In the genomic region with DNA sequence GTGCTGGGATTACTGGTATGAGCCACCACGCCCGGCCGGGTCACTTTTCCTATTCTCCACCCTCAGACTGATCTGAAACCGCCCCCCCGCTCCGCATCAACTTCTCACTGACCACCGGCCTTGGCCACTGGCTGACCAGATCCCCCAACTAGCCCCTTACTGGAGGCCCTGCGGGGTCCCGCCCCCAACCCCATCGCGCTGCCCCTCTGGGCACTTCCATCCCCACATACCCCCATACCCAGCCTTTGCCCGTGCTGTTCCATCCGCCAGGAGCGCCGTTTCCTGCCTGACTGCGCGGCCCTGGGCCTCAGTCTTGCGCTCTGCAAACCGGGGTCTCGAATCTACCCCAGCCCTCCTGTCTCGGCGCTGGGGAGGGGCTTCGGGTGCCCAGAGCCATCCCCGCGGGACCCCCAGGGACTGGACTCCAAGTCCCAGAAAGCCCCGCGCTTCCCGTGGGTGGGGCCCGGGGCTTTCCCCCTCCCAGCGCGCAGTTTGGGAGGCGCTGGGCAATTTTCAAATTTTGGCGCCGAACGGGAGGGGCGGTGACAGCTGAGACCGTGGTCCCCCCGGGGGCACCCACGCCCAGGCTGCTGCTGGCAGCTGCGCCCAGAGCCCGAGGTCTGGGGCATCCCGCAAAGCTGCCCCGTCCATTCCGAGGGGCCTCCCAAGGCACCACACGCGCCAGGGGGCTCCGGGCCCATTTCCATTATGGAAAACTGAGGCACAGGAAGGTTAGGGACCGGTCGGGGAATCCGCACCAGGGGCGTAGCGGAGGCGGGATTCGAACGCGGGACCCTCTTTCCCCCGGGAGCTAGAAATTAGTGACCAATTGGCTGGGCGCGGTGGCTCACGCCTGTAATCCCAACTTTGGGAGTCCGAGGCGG, we compare ENCODE assay signal across 8 cellular contexts. TPM values are rescaled to one million over a fixed set of nuclear protein-coding genes. Genes with fewer than 3 reads are reported as not detected.
DNase-seq lines count a peak whose midpoint lies in the region; ATAC-seq and TF ChIP-seq lines count a peak whose summit lies in the region.

No MANE protein-coding gene starts in this region.

- intact Hi-C loops in CD14-positive monocyte (cut with micrococcal nuclease), result loop anchor here in 1 of 2 donors (10.0 kb wide), 1 partner anchor 283 kb away; a partner anchor contains a TSS

- no peak for TF ChIP-seq POLR2A in Peyer's patch (IDR thresholded peaks at IDR 0.05)

- DNase-seq in CD14-positive monocyte (ENCODE audit: low spot score), result no peak
- DNase-seq in Peyer's patch, result peak; percentile 31 to 67 (median 57)
- peak; percentile 82 for DNase-seq in activated naive CD8-positive, alpha-beta T cell treated with anti-CD3 and anti-CD28 coated beads, Interleukin-2, amount 10 ng/mL, durations not matched to agents 7 days and 5 days
- DNase-seq in hepatic stellate cell (ENCODE audit: low spot score), result peak; percentile 78
- DNase-seq in skeletal muscle cell (ENCODE audit: low read depth), result no peak
- DNase-seq in OCI-M2 (lab: John Stamatoyannopoulos, UW; ENCODE audit: unreplicated experiment), result no peak

- H3K4me3 Mint-ChIP-seq in CD14-positive monocyte, result peak overlapping the region; percentile 90 to 97
- H3K4me3 Mint-ChIP-seq in activated naive CD8-positive, alpha-beta T cell treated with anti-CD3 and anti-CD28 coated beads, Interleukin-2, amount 10 ng/mL, durations not matched to agents 7 days and 5 days, result peak overlapping the region; percentile 98

- no peaks in the 10 kb centered on the region for H3K36me3 ChIP-seq in Peyer's patch

- no peaks in the 10 kb centered on the region for H3K9me3 ChIP-seq in Peyer's patch

- H3K9me3 Mint-ChIP-seq in CD14-positive monocyte, result peaks cover 0 to 2% (median 0%) of the 10 kb centered on the region in 7 donors
- no peaks in the 10 kb centered on the region for H3K9me3 Mint-ChIP-seq in activated naive CD8-positive, alpha-beta T cell treated with anti-CD3 and anti-CD28 coated beads, Interleukin-2, amount 10 ng/mL, durations not matched to agents 7 days and 5 days

- H3K27me3 ChIP-seq in Peyer's patch, result no peaks in the 10 kb centered on the region

- TF ChIP-seq CTCF in CD14-positive monocyte (IDR thresholded peaks at IDR 0.05), result no peak
- peak in 1 of 6 experiments; percentile 10 for TF ChIP-seq CTCF in Peyer's patch (IDR thresholded peaks at IDR 0.05)

- peak overlapping the region in 4 of 7 donors; percentile 11 to 90 (median 67) for H3K27ac Mint-ChIP-seq in CD14-positive monocyte
- H3K27ac Mint-ChIP-seq in activated naive CD8-positive, alpha-beta T cell treated with anti-CD3 and anti-CD28 coated beads, Interleukin-2, amount 10 ng/mL, durations not matched to agents 7 days and 5 days, result peak overlapping the region; percentile 96

- POLR2A ChIA-PET in activated naive CD8-positive, alpha-beta T cell treated with anti-CD3 and anti-CD28 coated beads, Interleukin-2, amount 10 ng/mL, durations not matched to agents 7 days and 5 days (lab: Charles Lee), result interaction anchor here (0.7 to 5.3 kb wide), 7 partner anchors 14 to 312 kb away, joined by 3 to 50 read pairs (median 3); a partner anchor contains a TSS

- ATAC-seq in GM21360 (IDR thresholded peaks at IDR 0.05; ENCODE audit: unreplicated experiment), result peak; percentile 54
- peak; percentile 84 for ATAC-seq in activated naive CD8-positive, alpha-beta T cell treated with anti-CD3 and anti-CD28 coated beads, Interleukin-2, amount 10 ng/mL, durations not matched to agents 7 days and 5 days (ENCODE audit: low read depth)
- ATAC-seq in GM21367 (IDR thresholded peaks at IDR 0.05; ENCODE audit: unreplicated experiment), result no peak

- H3K27me3 Mint-ChIP-seq in CD14-positive monocyte (ENCODE audit: low read depth in 3 of 3), result peaks cover 2 to 9% (median 2%) of the 10 kb centered on the region in 3 donors
- no peaks in the 10 kb centered on the region for H3K27me3 Mint-ChIP-seq in activated naive CD8-positive, alpha-beta T cell treated with anti-CD3 and anti-CD28 coated beads, Interleukin-2, amount 10 ng/mL, durations not matched to agents 7 days and 5 days

- H3K4me1 Mint-ChIP-seq in CD14-positive monocyte, result peaks cover 29% of the 10 kb centered on the region
- peaks cover 11% of the 10 kb centered on the region for H3K4me1 Mint-ChIP-seq in activated naive CD8-positive, alpha-beta T cell treated with anti-CD3 and anti-CD28 coated beads, Interleukin-2, amount 10 ng/mL, durations not matched to agents 7 days and 5 days

- H3K36me3 Mint-ChIP-seq in CD14-positive monocyte, result no peaks in the 10 kb centered on the region
- peaks cover 2% of the 10 kb centered on the region for H3K36me3 Mint-ChIP-seq in activated naive CD8-positive, alpha-beta T cell treated with anti-CD3 and anti-CD28 coated beads, Interleukin-2, amount 10 ng/mL, durations not matched to agents 7 days and 5 days

- peak overlapping the region in 1 of 4 donors; percentile 55 for H3K27ac ChIP-seq in Peyer's patch

- peaks cover 0 to 19% (median 7%) of the 10 kb centered on the region in 4 donors for H3K4me1 ChIP-seq in Peyer's patch

- H3K4me3 ChIP-seq in Peyer's patch (peak overlapping the region; percentile 22 to 60 (median 56)), skeletal muscle cell (ENCODE audit: low read depth, low read length) (peak overlapping the region; percentile 68)

RNA-seq across cellular contexts. Expression of a gene that starts 5.2 kb away (rescaled TPM):
- 1 to 10 TPM; 2.3 to 4.2 TPM for polyA plus RNA-seq in CD14-positive monocyte
- total RNA-seq in Peyer's patch, result 10 to 100 TPM; 21.0 to 52.8 (median 21.4) TPM
- total RNA-seq in activated naive CD8-positive, alpha-beta T cell treated with anti-CD3 and anti-CD28 coated beads, Interleukin-2, amount 10 ng/mL, durations not matched to agents 7 days and 5 days, result 10 to 100 TPM; 74.9 to 83.3 TPM

RNA-seq across cellular contexts. Expression of a gene that starts 13.9 kb away (rescaled TPM):
- 10 to 100 TPM; 67.4 to 76.2 TPM for polyA plus RNA-seq in CD14-positive monocyte
- total RNA-seq in Peyer's patch, result 100 to 1,000 TPM in 1 of 4 donors, 10 to 100 TPM in 3; 35.5 to 278 (median 54.9) TPM
- 10 to 100 TPM; 83.1 to 85.4 TPM for total RNA-seq in activated naive CD8-positive, alpha-beta T cell treated with anti-CD3 and anti-CD28 coated beads, Interleukin-2, amount 10 ng/mL, durations not matched to agents 7 days and 5 days

RNA-seq across cellular contexts. Expression of a gene that starts 34.6 kb away (rescaled TPM):
- 10 to 100 TPM; 72.4 to 89.3 TPM for polyA plus RNA-seq in CD14-positive monocyte
- total RNA-seq in Peyer's patch, result 10 to 100 TPM; 28.1 to 44.4 (median 44.0) TPM
- 10 to 100 TPM; 46.5 to 48.5 TPM for total RNA-seq in activated naive CD8-positive, alpha-beta T cell treated with anti-CD3 and anti-CD28 coated beads, Interleukin-2, amount 10 ng/mL, durations not matched to agents 7 days and 5 days

Comparison
In these comparisons a context has a peak if more than half of its experiments do, and no peak if none do; other contexts are left out.
1. DNase-seq: peak in Peyer's patch (3 of 3), activated naive CD8-positive, alpha-beta T cell treated with anti-CD3 and anti-CD28 coated beads, Interleukin-2, amount 10 ng/mL, durations not matched to agents 7 days and 5 days (single experiment) and hepatic stellate cell (single experiment); none in CD14-positive monocyte (single experiment), skeletal muscle cell (single experiment) and OCI-M2 (single experiment).